In genomic region chr12:92403210-92404175, GRCh38 we compare ENCODE assay signal across 8 cellular contexts.
DNase-seq lines count a peak whose midpoint lies in the region; ATAC-seq and TF ChIP-seq lines count a peak whose summit lies in the region.

No MANE protein-coding gene starts in this region.

- peak overlapping the region; percentile 58 to 91 (median 76) for H3K27ac ChIP-seq in spleen
- no peak overlapping the region for H3K27ac ChIP-seq in uterus

- no peaks in the 10 kb centered on the region for H3K27me3 ChIP-seq in spleen (replicated peaks in 1 of 7)
- H3K27me3 ChIP-seq in uterus = no peaks in the 10 kb centered on the region

- TF ChIP-seq CTCF in spleen (IDR thresholded peaks at IDR 0.05 in 8 of 11, conservative IDR thresholded peaks at IDR 0.05 in 3 of 11) (no peak), uterus (IDR thresholded peaks at IDR 0.05) (no peak)

- H3K4me3 ChIP-seq in spleen = no peak overlapping the region
- H3K4me3 ChIP-seq in uterus = no peak overlapping the region

- intact Hi-C loops in spleen (cut with DNase I; ENCODE audit: low total_unique reads) = no loop called here
- intact Hi-C loops in uterus (cut with DNase I; ENCODE audit: low total_unique reads) = no loop called here

- ATAC-seq in GM19468 (IDR thresholded peaks at IDR 0.05; ENCODE audit: extremely low read depth, unreplicated experiment) (peak; percentile 90), HG03571 (IDR thresholded peaks at IDR 0.05; ENCODE audit: unreplicated experiment) (peak; percentile 87)

- H3K9me3 ChIP-seq in spleen (no peaks in the 10 kb centered on the region), uterus (no peaks in the 10 kb centered on the region)

- H3K36me3 ChIP-seq in spleen (no peaks in the 10 kb centered on the region), uterus (no peaks in the 10 kb centered on the region)

- WGBS in spleen, 5 donors = 29 to 49% (median 38%) methylated on average over 3 of the region's 3 CpGs

- DNase-seq in CD1c-positive myeloid dendritic cell (ENCODE audit: extremely low spot score) (peak; percentile 53), spleen (no peak), AML-193 (lab: John Stamatoyannopoulos, UW) (no peak), NCI-H446 treated with DMSO at 0.1 percent for 48 hours (lab: John Stamatoyannopoulos, UW) (no peak), uterus (no peak)
- peak; percentile 32 for DNase-seq in activated T-helper 9 cell treated with anti-CD3 and anti-CD28 coated beads, Interleukin-2, amount 50 U/mL, for 16 hours (ENCODE audit: low read depth)

- no peak for TF ChIP-seq POLR2A in spleen (IDR thresholded peaks at IDR 0.05)
- TF ChIP-seq POLR2A in uterus (IDR thresholded peaks at IDR 0.05) = no peak

- H3K4me1 ChIP-seq in spleen (peaks cover 22 to 72% (median 54%) of the 10 kb centered on the region in 6 donors), uterus (no peaks in the 10 kb centered on the region)

Comparison
In these comparisons a context has a peak if more than half of its experiments do, and no peak if none do; other contexts are left out.
1. DNase-seq: peak in CD1c-positive myeloid dendritic cell (single experiment) and activated T-helper 9 cell treated with anti-CD3 and anti-CD28 coated beads, Interleukin-2, amount 50 U/mL, for 16 hours (single experiment); none in spleen (single experiment), AML-193 (0 of 2), NCI-H446 treated with DMSO at 0.1 percent for 48 hours (single experiment) and uterus (0 of 2).
2. H3K27ac ChIP-seq: peak in spleen (8 of 8); none in uterus (0 of 2).